Comparison of ENCODE assay signal across 14 cellular contexts in genomic region chrX:110204986-110205385, GRCh38.
DNase-seq lines count a peak whose midpoint lies in the region; ATAC-seq and TF ChIP-seq lines count a peak whose summit lies in the region.
"Had no signal": no experiment of that assay in that cellular context is flagged by ENCODE, and none has a peak within 500 bp of the region (broad histone marks: within the 10 kb centered on the region; RNA-seq: fewer than 3 reads in every experiment).

No MANE protein-coding gene starts in this region.

- no peak overlapping the region for H3K4me3 ChIP-seq in PC-3 (ENCODE audit: low read length)
- no peak overlapping the region for H3K4me3 ChIP-seq in fibroblast of lung (replicated peaks in 1 of 4; ENCODE audit: control extremely low read depth in 1 of 4, insufficient read depth in 1 of 4, low read depth in 3 of 4, low read length in 4 of 4)
- H3K4me3 ChIP-seq: HAP-1 had no signal

- H3K27me3 ChIP-seq in PC-3 (ENCODE audit: low read length) (no peaks in the 10 kb centered on the region), fibroblast of lung (ENCODE audit: control insufficient read depth, insufficient read depth, low read length) (no peaks in the 10 kb centered on the region)

- CTCF ChIA-PET in PC-3 (lab: Charles Lee), result no interaction called here

- peak; percentile 71 to 73 for ATAC-seq in activated T-cell treated with anti-CD3 and anti-CD28 coated beads, Interleukin-2, amount 50 U/mL, for 72 hours (replicated peaks in 1 of 2)
- ATAC-seq in activated T-cell treated with anti-CD3 and anti-CD28 coated beads, Interleukin-2, amount 50 U/mL, for 4 hours, result no peak
- ATAC-seq in PC-3 (peak; percentile 27; the same call in 1 of the 2 replicates), sciatic nerve (no peak), HG03460 (IDR thresholded peaks at IDR 0.05; ENCODE audit: unreplicated experiment) (no peak)

- H3K4me1 ChIP-seq in PC-3 (ENCODE audit: insufficient read depth, low read length) (peaks cover 56% of the 10 kb centered on the region), fibroblast of lung (ENCODE audit: control insufficient read depth, extremely low read depth, insufficient read depth, low read length) (peaks cover 10% of the 10 kb centered on the region)

- H4K20me1 ChIP-seq in PC-3 (ENCODE audit: low read length), result no peaks in the 10 kb centered on the region
- no peaks in the 10 kb centered on the region for H4K20me1 ChIP-seq in fibroblast of lung (ENCODE audit: control insufficient read depth, extremely low read depth, insufficient read depth, low read length)

- no peak for DNase-seq in activated T-cell treated with anti-CD3 and anti-CD28 coated beads, Interleukin-2, amount 50 U/mL, for 72 hours
- DNase-seq in activated T-cell treated with anti-CD3 and anti-CD28 coated beads, Interleukin-2, amount 50 U/mL, for 4 hours, result no peak
- DNase-seq in PC-3, result peak; percentile 52
- DNase-seq in fibroblast of lung (ENCODE audit: low read depth in 2 of 2), result peak; percentile 70 to 83
- no peak for DNase-seq in sciatic nerve (ENCODE audit: low spot score)
- DNase-seq in LoVo (ENCODE audit: low spot score), result no peak
- DNase-seq: activated effector memory CD4-positive, alpha-beta T cell treated with Interleukin-2 at 50 U/mL for 16 hours; AML-193; NCI-H1092 treated with DMSO at 0.1 percent for 48 hours; NCI-H2227 treated with DMSO at 0.1 percent for 48 hours; nucleus accumbens had no signal

- no peaks in the 10 kb centered on the region for H3K9me3 ChIP-seq in PC-3 (ENCODE audit: low read length)
- no peaks in the 10 kb centered on the region for H3K9me3 ChIP-seq in fibroblast of lung (ENCODE audit: control insufficient read depth, insufficient read depth, low read depth, low read length)
- H3K9me3 ChIP-seq: HAP-1 had no signal

- H3K36me3 ChIP-seq in PC-3 (ENCODE audit: low read depth, low read length), result no peaks in the 10 kb centered on the region; the same call in 1 of the 2 replicates
- no peaks in the 10 kb centered on the region for H3K36me3 ChIP-seq in fibroblast of lung (ENCODE audit: control insufficient read depth, insufficient read depth, low read length)
- H3K36me3 ChIP-seq: HAP-1 had no signal

- POLR2A ChIA-PET in PC-3 (lab: Charles Lee; ENCODE audit: unreplicated experiment), result no interaction called here

- no peaks in the 10 kb centered on the region for H3K9me2 ChIP-seq in PC-3 (replicated peaks; ENCODE audit: low read length)

- H3F3A ChIP-seq in PC-3 (ENCODE audit: low read length, unreplicated experiment), result no peaks in the 10 kb centered on the region

- H3K4me2 ChIP-seq in PC-3 (ENCODE audit: low read length), result no peak overlapping the region
- no peak overlapping the region for H3K4me2 ChIP-seq in fibroblast of lung (ENCODE audit: extremely low read depth, insufficient read depth, low read length)

- H3K9me3 Mint-ChIP-seq in activated T-cell treated with anti-CD3 and anti-CD28 coated beads, Interleukin-2, amount 50 U/mL, for 72 hours, result no peaks in the 10 kb centered on the region
- H3K9me3 Mint-ChIP-seq in activated T-cell treated with anti-CD3 and anti-CD28 coated beads, Interleukin-2, amount 50 U/mL, for 4 hours, result no peaks in the 10 kb centered on the region
- no peaks in the 10 kb centered on the region for H3K9me3 Mint-ChIP-seq in stimulated activated naive CD8-positive, alpha-beta T cell treated with anti-CD3 and anti-CD28 coated beads, Interleukin-15, Interleukin-2, amounts not matched to agents 100 ng/mL and 50 ng/mL, for 24 hours

- H3K27ac ChIP-seq in PC-3 (ENCODE audit: low read length) (peak overlapping the region; percentile 59), fibroblast of lung (ENCODE audit: insufficient read depth, low read length) (no peak overlapping the region)

- TF ChIP-seq CTCF in PC-3 (conservative IDR thresholded peaks at IDR 0.05; ENCODE audit: low read depth, low read length) (no peak), fibroblast of lung (conservative IDR thresholded peaks at IDR 0.05 in 1 of 2, IDR thresholded peaks at IDR 0.05 in 1 of 2; ENCODE audit: low read depth in 1 of 2, low read length in 2 of 2) (no peak)

- H3K9ac ChIP-seq in PC-3 (ENCODE audit: low read length), result no peak overlapping the region
- no peak overlapping the region for H3K9ac ChIP-seq in fibroblast of lung (ENCODE audit: insufficient read depth, low read length)

- H3K4me1 Mint-ChIP-seq in activated T-cell treated with anti-CD3 and anti-CD28 coated beads, Interleukin-2, amount 50 U/mL, for 72 hours (ENCODE audit: low read depth), result peaks cover 12% of the 10 kb centered on the region
- H3K4me1 Mint-ChIP-seq in activated T-cell treated with anti-CD3 and anti-CD28 coated beads, Interleukin-2, amount 50 U/mL, for 4 hours (ENCODE audit: low read depth), result peaks cover 10% of the 10 kb centered on the region
- H3K4me1 Mint-ChIP-seq in stimulated activated naive CD8-positive, alpha-beta T cell treated with anti-CD3 and anti-CD28 coated beads, Interleukin-15, Interleukin-2, amounts not matched to agents 100 ng/mL and 50 ng/mL, for 24 hours (ENCODE audit: low read depth), result peaks cover 14% of the 10 kb centered on the region

- intact Hi-C loops in PC-3 (cut with micrococcal nuclease), result no loop called here
- intact Hi-C loops in sciatic nerve (cut with DNase I), result no loop called here

- H3K4me3 Mint-ChIP-seq in activated T-cell treated with anti-CD3 and anti-CD28 coated beads, Interleukin-2, amount 50 U/mL, for 72 hours, result peak overlapping the region in 1 of 2 donors; percentile 16
- no peak overlapping the region for H3K4me3 Mint-ChIP-seq in activated T-cell treated with anti-CD3 and anti-CD28 coated beads, Interleukin-2, amount 50 U/mL, for 4 hours
- no peak overlapping the region for H3K4me3 Mint-ChIP-seq in stimulated activated naive CD8-positive, alpha-beta T cell treated with anti-CD3 and anti-CD28 coated beads, Interleukin-15, Interleukin-2, amounts not matched to agents 100 ng/mL and 50 ng/mL, for 24 hours

- no peaks in the 10 kb centered on the region for H3K36me3 Mint-ChIP-seq in activated T-cell treated with anti-CD3 and anti-CD28 coated beads, Interleukin-2, amount 50 U/mL, for 72 hours (ENCODE audit: insufficient read depth in 2 of 2)
- H3K36me3 Mint-ChIP-seq in activated T-cell treated with anti-CD3 and anti-CD28 coated beads, Interleukin-2, amount 50 U/mL, for 4 hours (ENCODE audit: insufficient read depth), result peaks cover 6% of the 10 kb centered on the region
- H3K36me3 Mint-ChIP-seq in stimulated activated naive CD8-positive, alpha-beta T cell treated with anti-CD3 and anti-CD28 coated beads, Interleukin-15, Interleukin-2, amounts not matched to agents 100 ng/mL and 50 ng/mL, for 24 hours (ENCODE audit: low read depth), result peaks cover 6% of the 10 kb centered on the region

- H3K79me2 ChIP-seq in PC-3 (ENCODE audit: low read length) (peaks cover 11% of the 10 kb centered on the region; the same call in 1 of the 2 replicates), fibroblast of lung (ENCODE audit: control insufficient read depth, insufficient read depth, low read length) (no peaks in the 10 kb centered on the region)

- no peak overlapping the region for H3K27ac Mint-ChIP-seq in activated T-cell treated with anti-CD3 and anti-CD28 coated beads, Interleukin-2, amount 50 U/mL, for 72 hours
- peak overlapping the region; percentile 45 for H3K27ac Mint-ChIP-seq in stimulated activated naive CD8-positive, alpha-beta T cell treated with anti-CD3 and anti-CD28 coated beads, Interleukin-15, Interleukin-2, amounts not matched to agents 100 ng/mL and 50 ng/mL, for 24 hours

- H2AFZ ChIP-seq in PC-3 (ENCODE audit: low read length) (no peak overlapping the region), fibroblast of lung (ENCODE audit: low read length) (no peak overlapping the region)

- H3K27me3 Mint-ChIP-seq in activated T-cell treated with anti-CD3 and anti-CD28 coated beads, Interleukin-2, amount 50 U/mL, for 72 hours (ENCODE audit: low read depth), result peaks cover 5% of the 10 kb centered on the region
- H3K27me3 Mint-ChIP-seq in activated T-cell treated with anti-CD3 and anti-CD28 coated beads, Interleukin-2, amount 50 U/mL, for 4 hours (ENCODE audit: low read depth), result no peaks in the 10 kb centered on the region
- H3K27me3 Mint-ChIP-seq in stimulated activated naive CD8-positive, alpha-beta T cell treated with anti-CD3 and anti-CD28 coated beads, Interleukin-15, Interleukin-2, amounts not matched to agents 100 ng/mL and 50 ng/mL, for 24 hours, result no peaks in the 10 kb centered on the region

- BruUV-seq in PC-3 (replicated peaks; lab: Mats Ljungman, UMichigan), result no TSS peak

Comparison
In these comparisons a context has a peak if more than half of its experiments do, and no peak if none do; other contexts are left out.
1. ATAC-seq: peak in activated T-cell treated with anti-CD3 and anti-CD28 coated beads, Interleukin-2, amount 50 U/mL, for 72 hours (2 of 2) and PC-3 (single experiment); none in activated T-cell treated with anti-CD3 and anti-CD28 coated beads, Interleukin-2, amount 50 U/mL, for 4 hours (0 of 2), sciatic nerve (single experiment) and HG03460 (single experiment).
2. DNase-seq: peak in PC-3 (single experiment) and fibroblast of lung (2 of 2); none in activated T-cell treated with anti-CD3 and anti-CD28 coated beads, Interleukin-2, amount 50 U/mL, for 72 hours (0 of 2), activated T-cell treated with anti-CD3 and anti-CD28 coated beads, Interleukin-2, amount 50 U/mL, for 4 hours (single experiment), sciatic nerve (single experiment) and LoVo (single experiment).